8 cellular contexts compared by ENCODE assay signal in genomic region chr19:38319421-38320258, GRCh38. TPM values are rescaled to one million over a fixed set of nuclear protein-coding genes. Genes with fewer than 3 reads are reported as not detected.
A peak's percentile ranks its signal among the peaks of the same experiment; 100 is the strongest.
DNase-seq lines count a peak whose midpoint lies in the region; TF ChIP-seq lines count a peak whose summit lies in the region.

Gene KCNK6 (plus strand): TSS chr19:38319845. CDS start chr19:38319951, 106 bp downstream.

- peak within 1 kb of the TSS; percentile 60 to 95 (median 77) for H3K4me3 ChIP-seq in breast epithelium

- H3K27me3 ChIP-seq in breast epithelium: no peaks in the 10 kb centered on the region

- no peaks in the 10 kb centered on the region for H3K9me3 Mint-ChIP-seq in T-helper 2 cell treated with Interferon-gamma antibody and Interleukin-4, amounts not matched to agents 5 μg/mL and 100 μg/mL, for 36 hours

- H3K36me3 ChIP-seq in breast epithelium: no peaks in the 10 kb centered on the region

- H3K27ac Mint-ChIP-seq in T-helper 2 cell treated with Interferon-gamma antibody and Interleukin-4, amounts not matched to agents 5 μg/mL and 100 μg/mL, for 36 hours: peak within 1 kb of the TSS; percentile 55

- no peak for TF ChIP-seq POLR2A in breast epithelium (IDR thresholded peaks at IDR 0.05)

- peaks cover 16% of the 10 kb centered on the region for H3K36me3 Mint-ChIP-seq in T-helper 2 cell treated with Interferon-gamma antibody and Interleukin-4, amounts not matched to agents 5 μg/mL and 100 μg/mL, for 36 hours (ENCODE audit: low read depth)

- H3K4me1 ChIP-seq in breast epithelium: no peaks in the 10 kb centered on the region

- H3K27me3 Mint-ChIP-seq in T-helper 2 cell treated with Interferon-gamma antibody and Interleukin-4, amounts not matched to agents 5 μg/mL and 100 μg/mL, for 36 hours (ENCODE audit: low read depth): no peaks in the 10 kb centered on the region

- no peaks in the 10 kb centered on the region for H3K9me3 ChIP-seq in breast epithelium

- in situ Hi-C loops in GM13977 (cut with MboI; ENCODE audit: low pct_unique_long_range_greater_than_20kb, low sequenced_read_pairs, unreplicated experiment): loop anchor here (10.0 kb wide), 1 partner anchor 85 kb away; no protein-coding TSS in a partner anchor

- intact Hi-C loops in breast epithelium (cut with DNase I; ENCODE audit: low total_unique reads): no loop called here

- peak; percentile 8 for DNase-seq in DMS153 (lab: John Stamatoyannopoulos, UW)
- DNase-seq in DMS153 treated with DMSO at 0.1 percent for 48 hours (lab: John Stamatoyannopoulos, UW; ENCODE audit: unreplicated experiment): no peak
- peak; percentile 64 for DNase-seq in T-helper 2 cell treated with Interferon-gamma antibody and Interleukin-4, amounts not matched to agents 5 μg/mL and 100 μg/mL, for 36 hours (ENCODE audit: low spot score)
- peak in 1 of 2 donors; percentile 44 for DNase-seq in breast epithelium (ENCODE audit: low spot score in 2 of 2)
- peak; percentile 50 for DNase-seq in kidney glomerular epithelial cell (lab: John Stamatoyannopoulos, UW)
- peak; percentile 35 for DNase-seq in stimulated activated CD4-positive, alpha-beta T cell treated with anti-CD3 and anti-CD28 coated beads, Interleukin-1b, Interleukin-23, amount 100 ng/mL, for 48 hours
- DNase-seq in GM13977 (ENCODE audit: low spot score): no peak
- DNase-seq in GM19240 (ENCODE audit: insufficient read length, low spot score): no peak

- peaks cover 42% of the 10 kb centered on the region for H3K4me1 Mint-ChIP-seq in T-helper 2 cell treated with Interferon-gamma antibody and Interleukin-4, amounts not matched to agents 5 μg/mL and 100 μg/mL, for 36 hours (ENCODE audit: low read depth)

- TF ChIP-seq CTCF in breast epithelium (IDR thresholded peaks at IDR 0.05) (peak in 1 of 3 donors; percentile 37), GM13977 (IDR thresholded peaks at IDR 0.05; ENCODE audit: extremely low read depth, insufficient read depth, missing control alignments) (no peak)

- peak within 1 kb of the TSS; percentile 90 for H3K4me3 Mint-ChIP-seq in T-helper 2 cell treated with Interferon-gamma antibody and Interleukin-4, amounts not matched to agents 5 μg/mL and 100 μg/mL, for 36 hours

- peak within 1 kb of the TSS; percentile 68 to 83 for H3K27ac ChIP-seq in breast epithelium

RNA-seq across cellular contexts. Expression of gene KCNK6, which starts in this region (rescaled TPM):
- 1 to 10 TPM; 3.5 to 5.1 (median 3.6) TPM for total RNA-seq in breast epithelium

Comparison
In these comparisons a context has a peak if more than half of its experiments do, and no peak if none do; other contexts are left out.
1. DNase-seq: peak in DMS153 (single experiment), T-helper 2 cell treated with Interferon-gamma antibody and Interleukin-4, amounts not matched to agents 5 μg/mL and 100 μg/mL, for 36 hours (single experiment), kidney glomerular epithelial cell (single experiment) and stimulated activated CD4-positive, alpha-beta T cell treated with anti-CD3 and anti-CD28 coated beads, Interleukin-1b, Interleukin-23, amount 100 ng/mL, for 48 hours (single experiment); none in DMS153 treated with DMSO at 0.1 percent for 48 hours (single experiment), GM13977 (single experiment) and GM19240 (single experiment).